Comparison of ENCODE assay signal across 8 cellular contexts in the genomic region with DNA sequence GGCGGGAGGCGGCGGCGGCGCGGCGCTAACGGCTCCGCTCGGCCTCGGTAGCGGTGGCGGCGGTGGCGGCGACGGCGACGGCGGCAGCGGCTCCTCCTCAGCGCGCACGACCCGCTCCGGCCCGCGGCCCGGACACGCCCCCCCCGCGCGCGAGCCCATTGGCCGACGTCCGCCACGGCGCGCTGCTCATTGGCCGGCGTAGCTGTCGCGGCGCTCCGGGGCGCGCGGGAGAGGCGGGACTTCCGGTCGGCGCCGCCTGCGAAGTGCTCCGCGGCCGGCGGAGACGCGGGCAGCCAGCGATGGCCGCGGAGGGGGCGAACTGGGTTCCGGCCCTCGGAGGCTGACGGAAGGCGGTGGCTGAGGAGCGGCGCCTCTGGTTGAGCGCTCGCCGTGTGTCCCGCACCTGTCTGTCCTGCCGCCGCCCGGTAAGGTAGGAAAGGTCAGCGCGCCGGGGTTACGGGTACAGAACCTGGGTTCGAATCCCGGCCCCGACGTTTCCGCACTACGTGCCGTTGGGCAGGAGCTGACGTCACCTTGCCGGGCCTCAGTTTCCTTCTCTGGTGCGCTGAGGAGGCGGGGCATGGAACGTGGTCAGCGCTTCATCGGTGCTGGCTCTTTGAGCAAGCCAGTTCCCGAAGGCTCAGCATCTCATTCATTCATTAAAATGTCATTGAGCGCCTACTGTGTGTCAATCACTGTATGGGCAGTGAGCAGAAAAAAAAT. TPM values are rescaled to one million over a fixed set of nuclear protein-coding genes. Genes with fewer than 3 reads are reported as not detected.
DNase-seq lines count a peak whose midpoint lies in the region; ATAC-seq and TF ChIP-seq lines count a peak whose summit lies in the region.

TSS of gene ELAVL1 (minus strand) at position 108 of the 723 bp plus-strand sequence. CDS start 13,826 bp downstream, outside the sequence.

- H3K4me1 ChIP-seq in HUES64 (ENCODE audit: insufficient read depth, low read length) (peaks cover 18% of the 10 kb centered on the region), mucosa of stomach (ENCODE audit: control insufficient read depth, insufficient read depth, low read length) (peaks cover 21% of the 10 kb centered on the region)

- peak; percentile 67 for ATAC-seq in GM21381 (IDR thresholded peaks at IDR 0.05; ENCODE audit: unreplicated experiment)

- H3K9ac ChIP-seq in HUES64 (ENCODE audit: low read depth, low read length) (peak within 1 kb of the TSS; percentile 86), mucosa of stomach (ENCODE audit: low read length) (peak within 1 kb of the TSS; percentile 73)

- H3K27me3 ChIP-seq in HUES64 (ENCODE audit: insufficient read depth, low read length) (no peaks in the 10 kb centered on the region), mucosa of stomach (ENCODE audit: control insufficient read depth, insufficient read depth, low read length) (no peaks in the 10 kb centered on the region)

- peak; percentile 80 for TF ChIP-seq POLR2A in erythroblast (IDR thresholded peaks at IDR 0.05; ENCODE audit: low read length)

- H3K36me3 ChIP-seq in HUES64 (ENCODE audit: insufficient read depth, low read length), result peaks cover 15% of the 10 kb centered on the region; the same call in 1 of the 2 replicates
- H3K36me3 ChIP-seq in mucosa of stomach (ENCODE audit: control insufficient read depth, insufficient read depth, low read length), result no peaks in the 10 kb centered on the region

- DNase-seq in COLO829 (ENCODE audit: low spot score) (peak; percentile 79), OCI-M2 (lab: John Stamatoyannopoulos, UW; ENCODE audit: unreplicated experiment) (peak; percentile 45), activated T-cell treated with anti-CD3 and anti-CD28 coated beads for 48 hours (ENCODE audit: low read depth) (peak; percentile 92), erythroblast (lab: John Stamatoyannopoulos, UW) (peak; percentile 95 to 98)
- DNase-seq in stimulated activated CD8-positive, alpha-beta memory T cell treated with anti-CD3 and anti-CD28 coated beads, Interleukin-4, amount 100 ng/mL, for 48 hours, result peak; percentile 91

- H3K4me3 ChIP-seq in HUES64 (ENCODE audit: low read length), result peak within 1 kb of the TSS; percentile 80
- peak within 1 kb of the TSS; percentile 48 for H3K4me3 ChIP-seq in mucosa of stomach (ENCODE audit: low read length)

- H3K27ac ChIP-seq in HUES64 (ENCODE audit: low read depth, low read length), result peak within 1 kb of the TSS; percentile 86

- H3K9me3 ChIP-seq in HUES64 (ENCODE audit: insufficient read depth, low read depth, low read length), result no peaks in the 10 kb centered on the region
- no peaks in the 10 kb centered on the region for H3K9me3 ChIP-seq in mucosa of stomach (ENCODE audit: control insufficient read depth, low read length)

- whole genome bisulfite sequencing in HUES64, result under 1% methylated on average over 98 of the region's 98 CpGs

RNA-seq across cellular contexts. Expression of gene ELAVL1, which starts in this region (rescaled TPM):
- polyA plus RNA-seq in HUES64 (2013, experiment 1 of 2), result 118 TPM
- polyA plus RNA-seq in HUES64 (2013, experiment 2 of 2), result 121 TPM

Comparison
In these comparisons a context has a peak if more than half of its experiments do, and no peak if none do; other contexts are left out.
1. Peak in every context shown above with its lines: DNase-seq, ATAC-seq, H3K4me3 ChIP-seq and H3K27ac ChIP-seq.
2. DNase-seq: peak in every context shown above with its lines; median percentile 96 in erythroblast; 92 in activated T-cell treated with anti-CD3 and anti-CD28 coated beads for 48 hours; 91 in stimulated activated CD8-positive, alpha-beta memory T cell treated with anti-CD3 and anti-CD28 coated beads, Interleukin-4, amount 100 ng/mL, for 48 hours; 79 in COLO829; 45 in OCI-M2.